In the genomic region with DNA sequence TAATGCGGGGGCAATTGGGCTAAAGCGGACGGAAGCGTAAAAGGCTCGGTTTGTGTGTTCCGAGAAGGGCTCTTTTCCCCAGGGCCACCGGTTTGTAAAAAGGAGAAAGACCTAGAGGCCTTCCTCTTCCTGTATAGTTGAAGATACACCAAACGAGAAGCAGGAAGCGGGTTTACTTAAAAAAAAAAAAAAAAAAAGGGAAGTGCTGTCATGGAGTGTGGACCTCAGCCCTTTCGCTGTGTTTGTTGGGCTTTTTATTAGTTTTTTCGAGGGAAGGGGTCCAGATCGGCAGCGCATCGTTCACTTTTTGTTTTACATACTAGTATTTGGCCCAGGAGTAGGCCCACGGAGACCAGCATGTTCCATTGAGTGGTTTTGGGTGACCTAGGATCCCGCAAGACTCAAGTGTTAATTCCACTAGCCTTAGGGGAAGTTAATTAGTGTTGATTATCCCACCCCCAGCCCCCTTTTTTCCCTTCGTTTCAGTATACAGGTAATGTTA, we compare ENCODE assay signal across 8 cellular contexts. TPM values are rescaled to one million over a fixed set of nuclear protein-coding genes. Genes with fewer than 3 reads are reported as not detected.
DNase-seq lines count a peak whose midpoint lies in the region; ATAC-seq and TF ChIP-seq lines count a peak whose summit lies in the region.

No MANE protein-coding gene starts in this region.

- intact Hi-C loops in activated CD8-positive, alpha-beta T cell treated with anti-CD3 and anti-CD28 coated beads for 36 hours (cut with micrococcal nuclease): no loop called here

- peaks cover 26% of the 10 kb centered on the region for H3K36me3 Mint-ChIP-seq in activated CD8-positive, alpha-beta T cell treated with anti-CD3 and anti-CD28 coated beads for 36 hours (ENCODE audit: low read depth)
- H3K36me3 Mint-ChIP-seq in osteocyte (ENCODE audit: unreplicated experiment): peaks cover 2% of the 10 kb centered on the region

- no peaks in the 10 kb centered on the region for H3K9me3 Mint-ChIP-seq in activated CD8-positive, alpha-beta T cell treated with anti-CD3 and anti-CD28 coated beads for 36 hours
- no peaks in the 10 kb centered on the region for H3K9me3 Mint-ChIP-seq in osteocyte (ENCODE audit: unreplicated experiment)

- DNase-seq in stimulated activated CD4-positive, alpha-beta T cell treated with anti-CD3 and anti-CD28 coated beads, Interleukin-15, amount 100 ng/mL, for 48 hours (ENCODE audit: low read depth in 2 of 2): peak; percentile 3 to 20
- no peak for DNase-seq in stimulated activated CD4-positive, alpha-beta T cell treated with anti-CD3 and anti-CD28 coated beads, Interleukin-4, amount 100 ng/mL, for 4 hours
- DNase-seq in NCI-H1694 treated with DMSO at 0.1 percent for 48 hours (lab: John Stamatoyannopoulos, UW) (peak; percentile 13), foreskin melanocyte (peak; percentile 64), osteocyte (ENCODE audit: extremely low spot score, unreplicated experiment) (no peak), COLO668 (lab: John Stamatoyannopoulos, UW; ENCODE audit: unreplicated experiment) (no peak)
- DNase-seq in activated CD8-positive, alpha-beta T cell treated with anti-CD3 and anti-CD28 coated beads for 36 hours: no peak

- ATAC-seq in HG02623 (IDR thresholded peaks at IDR 0.05; ENCODE audit: unreplicated experiment): peak; percentile 29
- peak; percentile 31 for ATAC-seq in activated CD8-positive, alpha-beta T cell treated with anti-CD3 and anti-CD28 coated beads for 36 hours

- CTCF ChIA-PET in activated CD8-positive, alpha-beta T cell treated with anti-CD3 and anti-CD28 coated beads for 36 hours (lab: Charles Lee): interaction anchor here (0.9 kb wide), 1 partner anchor 163 kb away, joined by 5 read pairs; no protein-coding TSS in a partner anchor

- no peaks in the 10 kb centered on the region for H3K27me3 Mint-ChIP-seq in activated CD8-positive, alpha-beta T cell treated with anti-CD3 and anti-CD28 coated beads for 36 hours
- no peaks in the 10 kb centered on the region for H3K27me3 Mint-ChIP-seq in osteocyte (ENCODE audit: unreplicated experiment)

- H3K27ac Mint-ChIP-seq in activated CD8-positive, alpha-beta T cell treated with anti-CD3 and anti-CD28 coated beads for 36 hours: peak overlapping the region; percentile 100
- peak overlapping the region; percentile 94 for H3K27ac Mint-ChIP-seq in osteocyte (ENCODE audit: unreplicated experiment)

- peak overlapping the region; percentile 99 for H3K4me3 Mint-ChIP-seq in activated CD8-positive, alpha-beta T cell treated with anti-CD3 and anti-CD28 coated beads for 36 hours
- H3K4me3 Mint-ChIP-seq in osteocyte (ENCODE audit: unreplicated experiment): peak overlapping the region; percentile 96

- peaks cover 32% of the 10 kb centered on the region for H3K4me1 Mint-ChIP-seq in activated CD8-positive, alpha-beta T cell treated with anti-CD3 and anti-CD28 coated beads for 36 hours (ENCODE audit: low read depth)
- H3K4me1 Mint-ChIP-seq in osteocyte (ENCODE audit: unreplicated experiment): peaks cover 48% of the 10 kb centered on the region

- POLR2A ChIA-PET in activated CD8-positive, alpha-beta T cell treated with anti-CD3 and anti-CD28 coated beads for 36 hours (lab: Charles Lee): interaction anchor here (0.6 to 2.0 kb wide), 6 partner anchors 19 to 322 kb away, joined by 3 to 4 read pairs (median 3); no protein-coding TSS in a partner anchor

- no peak for TF ChIP-seq CTCF in activated CD8-positive, alpha-beta T cell treated with anti-CD3 and anti-CD28 coated beads for 36 hours (IDR thresholded peaks at IDR 0.05)
- TF ChIP-seq CTCF in osteocyte (IDR thresholded peaks at IDR 0.05): peak; percentile 2

RNA-seq across cellular contexts. Expression of a gene that starts 0.7 kb away (rescaled TPM):
- total RNA-seq in activated CD8-positive, alpha-beta T cell treated with anti-CD3 and anti-CD28 coated beads for 36 hours: 100 to 1,000 TPM; 331 to 341 TPM
- total RNA-seq in osteocyte: 277 and 295 TPM in 2 replicates

Comparison
In these comparisons a context has a peak if more than half of its experiments do, and no peak if none do; other contexts are left out.
1. DNase-seq: peak in stimulated activated CD4-positive, alpha-beta T cell treated with anti-CD3 and anti-CD28 coated beads, Interleukin-15, amount 100 ng/mL, for 48 hours (2 of 2), NCI-H1694 treated with DMSO at 0.1 percent for 48 hours (single experiment) and foreskin melanocyte (single experiment); none in stimulated activated CD4-positive, alpha-beta T cell treated with anti-CD3 and anti-CD28 coated beads, Interleukin-4, amount 100 ng/mL, for 4 hours (0 of 2), activated CD8-positive, alpha-beta T cell treated with anti-CD3 and anti-CD28 coated beads for 36 hours (single experiment), osteocyte (single experiment) and COLO668 (single experiment).